Comparison of ENCODE assay signal across 29 cellular contexts in genomic region chr6:62328607-62329006, GRCh38. TPM values are rescaled to one million over a fixed set of nuclear protein-coding genes. Genes with fewer than 3 reads are reported as not detected.
"Had no signal": no experiment of that assay in that cellular context is flagged by ENCODE, and none has a peak within 500 bp of the region (broad histone marks: within the 10 kb centered on the region; RNA-seq: fewer than 3 reads in every experiment).

No MANE protein-coding gene starts in this region.

- H3K4me3 ChIP-seq: ascending aorta, cardiac muscle cell, SJCRH30, SK-N-MC had no signal

- H3K9me3 ChIP-seq: ascending aorta, SJCRH30 had no signal

- DNase-seq: activated CD4-positive, alpha-beta T cell treated with anti-CD3 and anti-CD28 coated beads, Interleukin-2, amount 10 ng/mL, durations not matched to agents 24 days and 14 days; activated CD4-positive, alpha-beta T cell treated with anti-CD3 and anti-CD28 coated beads, Interleukin-2, amount 50 U/mL, for 4 hours; activated CD8-positive, alpha-beta T cell treated with anti-CD3 and anti-CD28 coated beads for 36 hours; activated effector memory CD4-positive, alpha-beta T cell treated with anti-CD3 and anti-CD28 coated beads, Interleukin-2, amount 50 U/mL, for 16 hours; activated naive CD4-positive, alpha-beta T cell; activated naive CD4-positive, alpha-beta T cell treated with anti-CD3 and anti-CD28 coated beads, Interleukin-2, amount 50 U/mL, for 16 hours; activated naive CD8-positive, alpha-beta T cell treated with anti-CD3 and anti-CD28 coated beads for 36 hours; activated T-cell treated with anti-CD3 and anti-CD28 coated beads, Interleukin-2, amount 50 U/mL, for 1 hour; activated T-cell treated with anti-CD3 and anti-CD28 coated beads, Interleukin-2, amount 50 U/mL, for 72 hours; amygdala; NCI-H1105; NCI-H1417 treated with DMSO at 0.1 percent for 48 hours; NCI-H1930; NCI-H2081 treated with DMSO at 0.1 percent for 48 hours; NCI-H2171; NCI-H526; OCI-M1; Right ventricle myocardium superior; SJCRH30 had no signal

- H3K36me3 ChIP-seq: ascending aorta, cardiac muscle cell, SJCRH30 had no signal

- H3K36me3 Mint-ChIP-seq: activated naive CD8-positive, alpha-beta T cell treated with anti-CD3 and anti-CD28 coated beads for 36 hours had no signal

- H3K27me3 ChIP-seq: ascending aorta, cardiac muscle cell, SJCRH30 had no signal

- H3K4me3 Mint-ChIP-seq: activated CD4-positive, alpha-beta T cell treated with anti-CD3 and anti-CD28 coated beads, Interleukin-2, amount 10 ng/mL, durations not matched to agents 24 days and 14 days; activated CD8-positive, alpha-beta T cell treated with anti-CD3 and anti-CD28 coated beads for 36 hours; activated naive CD8-positive, alpha-beta T cell treated with anti-CD3 and anti-CD28 coated beads for 36 hours; activated T-cell treated with anti-CD3 and anti-CD28 coated beads, Interleukin-2, amount 50 U/mL, for 72 hours; activated T-helper 17 cell treated with anti-CD3 and anti-CD28 coated beads, Interleukin-2, amount 50 U/mL, for 72 hours; central memory CD8-positive, alpha-beta T cell; T-helper 1 cell treated with Interleukin-12 subunit alpha and Interleukin-12 subunit beta and Interleukin-4 antibody, amounts not matched to agents 30 μg/mL and 1 μg/mL, for 36 hours; T-helper 2 cell treated with Interferon-gamma antibody and Interleukin-4, amounts not matched to agents 5 μg/mL and 100 μg/mL, for 36 hours had no signal

- ATAC-seq: activated CD8-positive, alpha-beta T cell treated with anti-CD3 and anti-CD28 coated beads for 36 hours; activated T-cell treated with anti-CD3 and anti-CD28 coated beads, Interleukin-2, amount 50 U/mL, for 72 hours; activated T-helper 17 cell treated with anti-CD3 and anti-CD28 coated beads, Interleukin-2, amount 50 U/mL, for 72 hours had no signal

- H3K27ac Mint-ChIP-seq: activated CD4-positive, alpha-beta T cell treated with anti-CD3 and anti-CD28 coated beads, Interleukin-2, amount 10 ng/mL, durations not matched to agents 24 days and 14 days; activated CD8-positive, alpha-beta T cell treated with anti-CD3 and anti-CD28 coated beads for 36 hours; activated naive CD8-positive, alpha-beta T cell treated with anti-CD3 and anti-CD28 coated beads for 36 hours; activated T-cell treated with anti-CD3 and anti-CD28 coated beads, Interleukin-2, amount 50 U/mL, for 72 hours; activated T-helper 17 cell treated with anti-CD3 and anti-CD28 coated beads, Interleukin-2, amount 50 U/mL, for 72 hours; T-helper 1 cell treated with Interleukin-12 subunit alpha and Interleukin-12 subunit beta and Interleukin-4 antibody, amounts not matched to agents 30 μg/mL and 1 μg/mL, for 36 hours; T-helper 2 cell treated with Interferon-gamma antibody and Interleukin-4, amounts not matched to agents 5 μg/mL and 100 μg/mL, for 36 hours had no signal

- H3K4me1 ChIP-seq: ascending aorta, SJCRH30 had no signal

- H3K27ac ChIP-seq: ascending aorta, cardiac muscle cell, SJCRH30, SK-N-MC had no signal

- H3K27me3 Mint-ChIP-seq: activated CD4-positive, alpha-beta T cell treated with anti-CD3 and anti-CD28 coated beads, Interleukin-2, amount 10 ng/mL, durations not matched to agents 24 days and 14 days; activated CD8-positive, alpha-beta T cell treated with anti-CD3 and anti-CD28 coated beads for 36 hours; activated naive CD8-positive, alpha-beta T cell treated with anti-CD3 and anti-CD28 coated beads for 36 hours; activated T-helper 17 cell treated with anti-CD3 and anti-CD28 coated beads, Interleukin-2, amount 50 U/mL, for 72 hours; central memory CD8-positive, alpha-beta T cell had no signal

- H3K9me3 Mint-ChIP-seq: activated CD4-positive, alpha-beta T cell treated with anti-CD3 and anti-CD28 coated beads, Interleukin-2, amount 10 ng/mL, durations not matched to agents 24 days and 14 days had no signal

- H3K4me1 Mint-ChIP-seq: activated CD4-positive, alpha-beta T cell treated with anti-CD3 and anti-CD28 coated beads, Interleukin-2, amount 10 ng/mL, durations not matched to agents 24 days and 14 days; activated naive CD8-positive, alpha-beta T cell treated with anti-CD3 and anti-CD28 coated beads for 36 hours; activated T-helper 17 cell treated with anti-CD3 and anti-CD28 coated beads, Interleukin-2, amount 50 U/mL, for 72 hours; central memory CD8-positive, alpha-beta T cell had no signal

RNA-seq across cellular contexts. Expression of gene KHDRBS2, which starts 42.6 kb away (rescaled TPM):
- total RNA-seq: activated CD4-positive, alpha-beta T cell treated with anti-CD3 and anti-CD28 coated beads, Interleukin-2, amount 10 ng/mL, durations not matched to agents 24 days and 14 days; activated CD8-positive, alpha-beta memory T cell treated with anti-CD3 and anti-CD28 coated beads for 36 hours; activated CD8-positive, alpha-beta T cell treated with anti-CD3 and anti-CD28 coated beads for 36 hours; activated naive CD8-positive, alpha-beta T cell treated with anti-CD3 and anti-CD28 coated beads for 36 hours; activated T-cell treated with anti-CD3 and anti-CD28 coated beads, Interleukin-2, amount 50 U/mL, for 72 hours; activated T-helper 17 cell treated with anti-CD3 and anti-CD28 coated beads, Interleukin-2, amount 50 U/mL, for 72 hours; ascending aorta; chondrocyte; M059J; Right ventricle myocardium superior; SJCRH30 had no signal
